ENCODE assay signal across 12 cellular contexts in genomic region chr2:65654496-65654895, GRCh38.
"Had no signal": no experiment of that assay in that cellular context is flagged by ENCODE, and none has a peak within 500 bp of the region (broad histone marks: within the 10 kb centered on the region; RNA-seq: fewer than 3 reads in every experiment).

No MANE protein-coding gene starts in this region.

- FAIRE-seq: endometrium had no signal

- H3K9me3 ChIP-seq: psoas muscle, spleen, tibial nerve had no signal

- DNase-seq: activated CD4-positive, alpha-beta T cell treated with anti-CD3 and anti-CD28 coated beads, Interleukin-2, amount 10 ng/mL, durations not matched to agents 24 days and 14 days; activated naive CD4-positive, alpha-beta T cell treated with Interleukin-2 at 50 U/mL for 16 hours; psoas muscle; spleen; stimulated activated CD4-positive, alpha-beta T cell treated with anti-CD3 and anti-CD28 coated beads, Interleukin-1b, Interleukin-23, amount 100 ng/mL, for 48 hours had no signal

- H3K4me3 ChIP-seq: cardiac muscle cell, psoas muscle, spleen, tibial nerve had no signal

- H3K27ac ChIP-seq: cardiac muscle cell, psoas muscle, spleen, tibial nerve had no signal

- H3K36me3 ChIP-seq: cardiac muscle cell, spleen, tibial nerve had no signal

- H3K4me1 ChIP-seq: spleen, tibial nerve had no signal

- H3K27me3 ChIP-seq: cardiac muscle cell, spleen, tibial nerve had no signal

- ATAC-seq: esophagus mucosa; left lobe of liver; psoas muscle; sciatic nerve; stimulated activated memory B cell treated with anti-CD40 and anti-IgM and Interleukin-4, amounts not matched to agents 10 μg/mL and 1 μg/mL and 100 μg/mL, for 72 hours had no signal
